10 cellular contexts compared by ENCODE assay signal in the genomic region with DNA sequence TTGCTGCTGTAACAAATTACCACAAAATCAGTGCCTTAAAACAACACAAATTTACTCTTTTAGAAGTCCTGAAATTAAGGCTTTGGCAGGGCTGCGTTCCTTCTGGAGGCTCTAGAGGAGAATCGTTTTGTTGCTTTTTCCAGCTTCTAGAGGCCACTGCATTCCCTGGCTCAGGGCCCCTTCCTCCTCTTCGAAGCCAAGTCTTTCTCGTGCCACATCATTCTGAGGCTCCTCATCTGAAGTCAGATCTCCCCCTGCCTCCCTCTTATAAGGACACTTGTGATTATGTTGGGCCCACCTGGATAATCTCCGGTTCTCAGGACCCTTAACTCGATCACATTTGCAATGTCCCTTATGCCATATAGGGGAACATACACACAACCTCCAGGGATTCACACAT. TPM values are rescaled to one million over a fixed set of nuclear protein-coding genes. Genes with fewer than 3 reads are reported as not detected.
A peak's percentile ranks its signal among the peaks of the same experiment; 100 is the strongest.
DNase-seq lines count a peak whose midpoint lies in the region; ATAC-seq and TF ChIP-seq lines count a peak whose summit lies in the region.
"Had no signal": no experiment of that assay in that cellular context is flagged by ENCODE, and none has a peak within 500 bp of the region (broad histone marks: within the 10 kb centered on the region; RNA-seq: fewer than 3 reads in every experiment).

No MANE protein-coding gene starts in this region.

- H3K9me3 ChIP-seq in muscle layer of colon (ENCODE audit: low read length) (no peaks in the 10 kb centered on the region), tibial artery (no peaks in the 10 kb centered on the region), hepatocyte (ENCODE audit: low read depth) (no peaks in the 10 kb centered on the region)

- no peak overlapping the region for H2AFZ ChIP-seq in hepatocyte

- POLR2A ChIA-PET in activated naive CD8-positive, alpha-beta T cell treated with anti-CD3 and anti-CD28 coated beads, Interleukin-2, amount 10 ng/mL, durations not matched to agents 7 days and 5 days (lab: Charles Lee) = interaction anchor here (0.7 to 3.1 kb wide), 13 partner anchors 8 to 83 kb away, joined by 3 to 19 read pairs (median 4); a partner anchor contains a TSS

- DNase-seq in activated naive CD4-positive, alpha-beta T cell treated with anti-CD3 and anti-CD28 coated beads, Interleukin-2, amount 50 U/mL, for 16 hours = no peak
- DNase-seq in activated naive CD8-positive, alpha-beta T cell treated with anti-CD3 and anti-CD28 coated beads, Interleukin-2, amount 10 ng/mL, durations not matched to agents 7 days and 5 days = no peak
- DNase-seq in tibial artery (no peak), hepatocyte (ENCODE audit: low spot score) (no peak), islet precursor cell (no peak)
- DNase-seq in effector CD8-positive, alpha-beta T cell (lab: John Stamatoyannopoulos, UW) = no peak
- DNase-seq: kidney glomerular epithelial cell, NCI-H226 had no signal

- H3K4me3 ChIP-seq in muscle layer of colon (ENCODE audit: low read depth in 1 of 2, low read length in 2 of 2) (no peak overlapping the region), tibial artery (no peak overlapping the region), hepatocyte (no peak overlapping the region)

- H3K36me3 Mint-ChIP-seq in activated naive CD4-positive, alpha-beta T cell treated with anti-CD3 and anti-CD28 coated beads, Interleukin-2, amount 50 U/mL, for 24 hours = peaks cover 17% of the 10 kb centered on the region
- peaks cover 46% of the 10 kb centered on the region for H3K36me3 Mint-ChIP-seq in activated naive CD8-positive, alpha-beta T cell treated with anti-CD3 and anti-CD28 coated beads, Interleukin-2, amount 10 ng/mL, durations not matched to agents 7 days and 5 days

- H3K9me2 ChIP-seq in hepatocyte (replicated peaks; ENCODE audit: insufficient read depth) = no peaks in the 10 kb centered on the region

- no peak overlapping the region for H3K9ac ChIP-seq in muscle layer of colon (ENCODE audit: low read length)

- peaks cover 13% of the 10 kb centered on the region for H3K36me3 ChIP-seq in muscle layer of colon (ENCODE audit: insufficient read depth, low read length)
- peaks cover 0 to 8% (median 0%) of the 10 kb centered on the region in 3 donors for H3K36me3 ChIP-seq in tibial artery
- H3K36me3 ChIP-seq in hepatocyte (replicated peaks; ENCODE audit: insufficient read depth, low read depth) = no peaks in the 10 kb centered on the region

- no peaks in the 10 kb centered on the region for H4K20me1 ChIP-seq in hepatocyte (ENCODE audit: insufficient read depth, poor library complexity, severe bottlenecking)

- H3K4me1 ChIP-seq in muscle layer of colon (ENCODE audit: insufficient read depth, low read length) (peaks cover 69% of the 10 kb centered on the region), tibial artery (peaks cover 0 to 98% (median 65%) of the 10 kb centered on the region in 4 donors), hepatocyte (ENCODE audit: insufficient read depth) (peaks cover 9% of the 10 kb centered on the region)

- H3K27me3 Mint-ChIP-seq in activated naive CD4-positive, alpha-beta T cell treated with anti-CD3 and anti-CD28 coated beads, Interleukin-2, amount 50 U/mL, for 24 hours = no peaks in the 10 kb centered on the region
- H3K27me3 Mint-ChIP-seq in activated naive CD8-positive, alpha-beta T cell treated with anti-CD3 and anti-CD28 coated beads, Interleukin-2, amount 10 ng/mL, durations not matched to agents 7 days and 5 days = no peaks in the 10 kb centered on the region

- ATAC-seq in activated naive CD8-positive, alpha-beta T cell treated with anti-CD3 and anti-CD28 coated beads, Interleukin-2, amount 10 ng/mL, durations not matched to agents 7 days and 5 days (ENCODE audit: low read depth) = no peak

- no peaks in the 10 kb centered on the region for H3K79me2 ChIP-seq in hepatocyte

- peak overlapping the region; percentile 88 for H3K27ac Mint-ChIP-seq in activated naive CD4-positive, alpha-beta T cell treated with anti-CD3 and anti-CD28 coated beads, Interleukin-2, amount 50 U/mL, for 24 hours
- peak overlapping the region; percentile 67 for H3K27ac Mint-ChIP-seq in activated naive CD8-positive, alpha-beta T cell treated with anti-CD3 and anti-CD28 coated beads, Interleukin-2, amount 10 ng/mL, durations not matched to agents 7 days and 5 days

- H3K27ac ChIP-seq in muscle layer of colon (ENCODE audit: low read depth, low read length) (peak overlapping the region; percentile 70), tibial artery (peak overlapping the region; percentile 34 to 72), hepatocyte (no peak overlapping the region)

- intact Hi-C loops in tibial artery (cut with DNase I; ENCODE audit: low total_unique reads) = loop anchor here (10.0 kb wide), 1 partner anchor 77 kb away; a partner anchor contains a TSS

- H3K4me3 Mint-ChIP-seq in activated naive CD4-positive, alpha-beta T cell treated with anti-CD3 and anti-CD28 coated beads, Interleukin-2, amount 50 U/mL, for 24 hours = peak overlapping the region; percentile 47
- H3K4me3 Mint-ChIP-seq in activated naive CD8-positive, alpha-beta T cell treated with anti-CD3 and anti-CD28 coated beads, Interleukin-2, amount 10 ng/mL, durations not matched to agents 7 days and 5 days = no peak overlapping the region

- H3K4me1 Mint-ChIP-seq in activated naive CD4-positive, alpha-beta T cell treated with anti-CD3 and anti-CD28 coated beads, Interleukin-2, amount 50 U/mL, for 24 hours = peaks cover 94% of the 10 kb centered on the region
- peaks cover 76% of the 10 kb centered on the region for H3K4me1 Mint-ChIP-seq in activated naive CD8-positive, alpha-beta T cell treated with anti-CD3 and anti-CD28 coated beads, Interleukin-2, amount 10 ng/mL, durations not matched to agents 7 days and 5 days

- no peaks in the 10 kb centered on the region for H3K27me3 ChIP-seq in muscle layer of colon (ENCODE audit: control insufficient read depth in 1 of 2, insufficient read depth in 2 of 2, low read length in 2 of 2)
- H3K27me3 ChIP-seq in tibial artery = no peaks in the 10 kb centered on the region
- H3K27me3 ChIP-seq in hepatocyte = no peaks in the 10 kb centered on the region

- no peak overlapping the region for H3K4me2 ChIP-seq in hepatocyte

- 97% methylated on average over 6 of the region's 6 CpGs for WGBS in hepatocyte (ENCODE audit: low lambda C conversion rate, missing lambda C conversion rate)

- H3K9me3 Mint-ChIP-seq in activated naive CD4-positive, alpha-beta T cell treated with anti-CD3 and anti-CD28 coated beads, Interleukin-2, amount 50 U/mL, for 24 hours = no peaks in the 10 kb centered on the region
- H3K9me3 Mint-ChIP-seq in activated naive CD8-positive, alpha-beta T cell treated with anti-CD3 and anti-CD28 coated beads, Interleukin-2, amount 10 ng/mL, durations not matched to agents 7 days and 5 days = no peaks in the 10 kb centered on the region

- TF ChIP-seq CTCF in tibial artery (IDR thresholded peaks at IDR 0.05) (no peak), hepatocyte (IDR thresholded peaks at IDR 0.05; ENCODE audit: poor library complexity) (no peak)

RNA-seq across cellular contexts. Expression of a gene that starts 48.0 kb away (rescaled TPM):
- 1 to 10 TPM; 5.1 to 6.0 TPM for total RNA-seq in activated naive CD8-positive, alpha-beta T cell treated with anti-CD3 and anti-CD28 coated beads, Interleukin-2, amount 10 ng/mL, durations not matched to agents 7 days and 5 days
- 16.3 and 20.8 TPM in 2 replicates for total RNA-seq in hepatocyte
- 14.7 and 18.6 TPM in 2 replicates for polyA plus RNA-seq in hepatocyte
